In the genomic region with DNA sequence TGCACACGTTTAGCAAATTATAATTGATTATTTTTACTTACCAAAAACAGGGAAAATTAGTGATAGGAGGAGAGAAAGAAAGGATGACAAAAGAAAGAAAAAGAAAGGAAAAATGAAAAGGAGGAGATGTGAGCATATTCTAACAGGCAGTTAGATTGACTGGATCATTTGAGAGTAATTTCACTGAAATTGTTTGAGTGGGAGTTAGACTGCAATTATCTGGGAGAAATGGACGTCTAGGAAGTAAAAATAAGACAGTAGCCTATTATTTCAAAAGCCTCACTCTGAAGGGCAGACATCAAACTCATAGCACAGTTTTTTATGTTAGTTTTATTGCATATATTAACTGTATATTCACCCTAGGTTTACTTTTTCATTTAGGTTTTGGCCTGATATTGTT, we compare ENCODE assay signal across 7 cellular contexts.
"Had no signal": no experiment of that assay in that cellular context is flagged by ENCODE, and none has a peak within 500 bp of the region (broad histone marks: within the 10 kb centered on the region; RNA-seq: fewer than 3 reads in every experiment).

No MANE protein-coding gene starts in this region.

- H3K36me3 ChIP-seq: HAP-1 had no signal

- ATAC-seq: GM23338, HCT116, K562 had no signal

- H3K27ac Mint-ChIP-seq: GM23338 had no signal

- H3K4me3 Mint-ChIP-seq: GM23338 had no signal

- H3K4me3 ChIP-seq: GM23338, HAP-1, K562 had no signal

- H3K4me1 Mint-ChIP-seq: GM23338 had no signal

- DNase-seq: H7, IMR-90, KG1 had no signal

- H3K9me3 ChIP-seq: HAP-1 had no signal
